ENCODE assay signal across 18 cellular contexts in the genomic region with DNA sequence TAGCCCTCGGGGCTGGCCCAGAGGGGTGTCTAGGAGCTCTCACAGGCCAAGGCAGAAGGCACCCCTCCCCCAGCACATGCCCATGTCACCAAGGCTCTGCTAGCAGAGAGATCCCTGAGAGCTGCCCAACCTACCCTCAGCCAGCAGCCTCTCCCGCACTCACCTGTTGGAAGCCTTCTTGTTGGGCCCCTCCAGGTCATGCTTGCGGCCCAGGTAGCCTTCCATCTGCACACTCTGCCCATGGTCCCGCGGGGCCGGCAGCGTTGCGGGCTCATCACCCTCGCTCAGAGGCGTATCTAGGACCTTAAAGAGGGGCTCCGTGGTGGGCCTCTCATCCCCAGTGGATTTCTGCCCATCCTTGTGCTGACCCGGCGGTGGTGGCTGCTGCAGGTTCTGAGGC. TPM values are rescaled to one million over a fixed set of nuclear protein-coding genes. Genes with fewer than 3 reads are reported as not detected.
A peak's percentile ranks its signal among the peaks of the same experiment; 100 is the strongest.
DNase-seq lines count a peak whose midpoint lies in the region; ATAC-seq, FAIRE-seq and TF ChIP-seq lines count a peak whose summit lies in the region.
"Had no signal": no experiment of that assay in that cellular context is flagged by ENCODE, and none has a peak within 500 bp of the region (broad histone marks: within the 10 kb centered on the region; RNA-seq: fewer than 3 reads in every experiment).

No MANE protein-coding gene starts in this region.

- H3K27ac ChIP-seq in GM23338 (ENCODE audit: low read depth): no peak overlapping the region
- no peak overlapping the region for H3K27ac ChIP-seq in RWPE2 (ENCODE audit: poor library complexity, severe bottlenecking)
- H3K27ac ChIP-seq in kidney (ENCODE audit: low read depth in 2 of 2, low read length in 2 of 2): no peak overlapping the region
- H3K27ac ChIP-seq: 22Rv1, C4-2B had no signal

- H3K27me3 Mint-ChIP-seq in GM23338 (ENCODE audit: insufficient read depth, low read depth, poor library complexity): peaks cover 32% of the 10 kb centered on the region
- peaks cover 2 to 13% (median 10%) of the 10 kb centered on the region in 3 donors for H3K27me3 Mint-ChIP-seq in immature natural killer cell (ENCODE audit: low read depth in 3 of 3)
- H3K27me3 Mint-ChIP-seq: CD4-positive, alpha-beta T cell had no signal

- H3K4me3 ChIP-seq in GM23338: no peak overlapping the region
- H3K4me3 ChIP-seq in RWPE2 (ENCODE audit: severe bottlenecking): no peak overlapping the region
- H3K4me3 ChIP-seq in kidney (ENCODE audit: low read length in 2 of 2): no peak overlapping the region
- H3K4me3 ChIP-seq: A549 had no signal

- H3K4me1 Mint-ChIP-seq in GM23338: peaks cover 11% of the 10 kb centered on the region
- peaks cover 49 to 54% of the 10 kb centered on the region in 2 donors for H3K4me1 Mint-ChIP-seq in immature natural killer cell
- H3K4me1 Mint-ChIP-seq: IgD-negative memory B cell had no signal

- no peak overlapping the region for H3K9ac ChIP-seq in kidney (ENCODE audit: low read length in 2 of 2)

- DNase-seq in DMS53 (lab: John Stamatoyannopoulos, UW) (peak; percentile 16), DMS53 treated with DMSO at 0.1 percent for 48 hours (lab: John Stamatoyannopoulos, UW; ENCODE audit: unreplicated experiment) (no peak), GM23338 (ENCODE audit: low spot score) (no peak), RWPE2 (ENCODE audit: low spot score) (peak; percentile 57), immature natural killer cell (no peak), kidney (no peak), GM19238 (ENCODE audit: insufficient read length, low spot score) (no peak)
- DNase-seq: AML-193; CD4-positive, alpha-beta T cell; KBM-7 had no signal

- H3K9me3 ChIP-seq in RWPE2 (ENCODE audit: severe bottlenecking) (no peaks in the 10 kb centered on the region), kidney (ENCODE audit: control insufficient read depth in 1 of 2, low read length in 2 of 2) (no peaks in the 10 kb centered on the region)
- H3K9me3 ChIP-seq: A549 had no signal

- H3K4me1 ChIP-seq in GM23338 (ENCODE audit: insufficient read depth) (peaks cover 14% of the 10 kb centered on the region), RWPE2 (ENCODE audit: insufficient read depth, poor library complexity, severe bottlenecking) (peaks cover 32% of the 10 kb centered on the region), kidney (ENCODE audit: control insufficient read depth in 1 of 2, insufficient read depth in 1 of 2, low read depth in 1 of 2, low read length in 2 of 2) (peaks cover 0 to 10% of the 10 kb centered on the region in 2 donors)

- H3K36me3 ChIP-seq in GM23338 (ENCODE audit: insufficient read depth): peaks cover 5% of the 10 kb centered on the region; the same call in 1 of the 2 replicates
- peaks cover 11% of the 10 kb centered on the region for H3K36me3 ChIP-seq in RWPE2 (ENCODE audit: low read depth)
- peaks cover 0 to 7% of the 10 kb centered on the region in 2 donors for H3K36me3 ChIP-seq in kidney (ENCODE audit: control insufficient read depth in 1 of 2, insufficient read depth in 2 of 2, low read length in 2 of 2)

- no peaks in the 10 kb centered on the region for H4K20me1 ChIP-seq in GM23338 (replicated peaks; ENCODE audit: insufficient read depth)

- H3K4me2 ChIP-seq in GM23338: no peak overlapping the region
- H3K4me2 ChIP-seq: A549 had no signal

- H3K27ac Mint-ChIP-seq in GM23338 (no peak overlapping the region), immature natural killer cell (peak overlapping the region in 4 of 6 donors; percentile 57 to 90 (median 82))
- H3K27ac Mint-ChIP-seq: CD4-positive, alpha-beta T cell; IgD-negative memory B cell had no signal

- H3K9me2 ChIP-seq in GM23338 (ENCODE audit: insufficient read depth): no peaks in the 10 kb centered on the region

- intact Hi-C loops in kidney (cut with DNase I): no loop called here

- H3K9me3 Mint-ChIP-seq in GM23338: peaks cover 7% of the 10 kb centered on the region; the same call in 2 of the 3 replicates
- H3K9me3 Mint-ChIP-seq in immature natural killer cell: no peaks in the 10 kb centered on the region
- H3K9me3 Mint-ChIP-seq: CD4-positive, alpha-beta T cell; IgD-negative memory B cell had no signal

- ATAC-seq in GM23338 (peak; percentile 8; the same call in 1 of the 3 replicates), RWPE2 (ENCODE audit: low read depth) (no peak), GM18907 (IDR thresholded peaks at IDR 0.05; ENCODE audit: unreplicated experiment) (no peak)
- ATAC-seq: A549 had no signal

- H3K4me3 Mint-ChIP-seq in GM23338 (no peak overlapping the region), immature natural killer cell (no peak overlapping the region)
- H3K4me3 Mint-ChIP-seq: CD4-positive, alpha-beta T cell; IgD-negative memory B cell had no signal

- peaks cover 13% of the 10 kb centered on the region; the same call in 2 of the 3 replicates for H3K36me3 Mint-ChIP-seq in GM23338 (ENCODE audit: low read depth)
- no peaks in the 10 kb centered on the region for H3K36me3 Mint-ChIP-seq in immature natural killer cell
- H3K36me3 Mint-ChIP-seq: IgD-negative memory B cell had no signal

- no peaks in the 10 kb centered on the region for H3F3A ChIP-seq in GM23338 (replicated peaks; ENCODE audit: low read depth)

- TF ChIP-seq CTCF in GM23338 (conservative IDR thresholded peaks at IDR 0.05; ENCODE audit: low read depth in 2 of 2) (no peak), RWPE2 (IDR thresholded peaks at IDR 0.05; ENCODE audit: poor library complexity, severe bottlenecking) (no peak), kidney (IDR thresholded peaks at IDR 0.05; ENCODE audit: borderline replicate concordance, extremely low read depth, insufficient read depth) (no peak)

- no peak overlapping the region for H2AFZ ChIP-seq in GM23338

- no peaks in the 10 kb centered on the region for H3K27me3 ChIP-seq in GM23338 (ENCODE audit: insufficient read depth)
- no peaks in the 10 kb centered on the region for H3K27me3 ChIP-seq in RWPE2 (ENCODE audit: insufficient read depth, poor library complexity, severe bottlenecking)

- no peaks in the 10 kb centered on the region for H3K79me2 ChIP-seq in GM23338 (replicated peaks; ENCODE audit: insufficient read depth)

- no peak for FAIRE-seq in kidney (lab: Jason Lieb, UNC)
- FAIRE-seq: G401.6, GM12891, H54 had no signal

TF ChIP-seq in GM23338, 12 proteins besides CTCF, POLR2A, EP300 and RAD21:
- no peak for TF ChIP-seq EZH2phosphoT487 (IDR thresholded peaks at IDR 0.05; ENCODE audit: unreplicated experiment)

RNA-seq across cellular contexts. Expression of gene PLEKHG3, which starts 49.1 kb away (rescaled TPM):
- total RNA-seq in GM23338 (2014; rRNA removed; shearing (Covaris generic)): 83.1 and 83.9 TPM in 2 replicates
- polyA plus RNA-seq in GM23338 (2016; fragmentation: Nextera tagmentation; extraction: Ambion mirVana): 23.0 and 30.8 TPM in 2 replicates
- 100 to 1,000 TPM in 1 of 3 donors, 10 to 100 TPM in 2; 36.8 to 216 (median 71.4) TPM for polyA plus RNA-seq in immature natural killer cell
- 127 TPM for total RNA-seq in kidney
- 51.9 TPM for polyA plus RNA-seq in kidney (ENCODE audit: insufficient read depth, low read depth, low replicate concordance)

Comparison
In these comparisons a context has a peak if more than half of its experiments do, and no peak if none do; other contexts are left out.
1. DNase-seq: peak in DMS53 (single experiment) and RWPE2 (single experiment); none in DMS53 treated with DMSO at 0.1 percent for 48 hours (single experiment), GM23338 (single experiment), immature natural killer cell (0 of 3), kidney (single experiment) and GM19238 (single experiment).